In the genomic region with DNA sequence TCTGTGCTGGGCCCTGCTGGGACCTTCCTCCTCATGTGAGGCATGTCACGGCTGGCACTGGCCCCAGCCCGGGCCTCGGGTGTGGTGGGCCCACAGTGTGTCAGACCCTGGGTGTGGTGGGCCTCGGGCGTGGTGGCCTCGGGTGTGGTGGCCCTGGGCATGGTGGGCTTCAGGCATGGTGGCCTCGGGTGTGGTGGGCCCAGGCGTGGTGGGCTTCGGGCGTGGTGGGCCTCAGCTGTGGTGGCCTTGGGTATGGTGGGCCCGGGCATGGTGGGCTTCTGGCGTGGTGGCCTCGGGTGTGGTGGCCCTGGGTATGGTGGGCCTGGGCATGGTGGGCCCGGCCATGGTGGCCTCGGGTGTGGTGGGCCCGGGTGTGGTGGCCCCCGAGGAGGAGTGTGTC, we compare ENCODE assay signal across 31 cellular contexts. TPM values are rescaled to one million over a fixed set of nuclear protein-coding genes. Genes with fewer than 3 reads are reported as not detected.
"Had no signal": no experiment of that assay in that cellular context is flagged by ENCODE, and none has a peak within 500 bp of the region (broad histone marks: within the 10 kb centered on the region; RNA-seq: fewer than 3 reads in every experiment).

No MANE protein-coding gene starts in this region.

- H3K4me2 ChIP-seq: smooth muscle cell had no signal

- H3K36me3 ChIP-seq: neural progenitor cell, ovary, transverse colon had no signal

- H3K9me3 ChIP-seq: left lung, lower lobe of right lung, ovary, right atrium auricular region, right lobe of liver, transverse colon, upper lobe of left lung had no signal

- H3K27me3 ChIP-seq: left lung, ovary, right atrium auricular region, right lobe of liver, transverse colon, upper lobe of left lung had no signal

- H2AFZ ChIP-seq: neural progenitor cell had no signal

- H3K9ac ChIP-seq: neural progenitor cell had no signal

- DNase-seq: hypothalamus; immature natural killer cell; kidney; left colon; left lung; lower lobe of right lung; mammary epithelial cell; mesenchymal stem cell; naive B cell; natural killer cell; nephron progenitor cell; ovary; right lobe of liver; stimulated activated CD4-positive, alpha-beta T cell treated with anti-CD3 and anti-CD28 coated beads, Interleukin-1b, Interleukin-23, amount 100 ng/mL, for 48 hours; stimulated activated CD4-positive, alpha-beta T cell treated with anti-CD3 and anti-CD28 coated beads, Interleukin-2, amount 100 ng/mL, for 48 hours; stimulated activated CD4-positive, alpha-beta T cell treated with anti-CD3 and anti-CD28 coated beads, Interleukin-4, amount 100 ng/mL, for 4 hours; stimulated activated CD8-positive, alpha-beta memory T cell treated with anti-CD3 and anti-CD28 coated beads, Interleukin-4, amount 100 ng/mL, for 48 hours; stimulated activated naive B cell treated with anti-CD40 and anti-IgM and Interleukin-4, amounts not matched to agents 10 μg/mL and 1 μg/mL and 100 μg/mL, for 72 hours; substantia nigra; transverse colon had no signal

- H3K4me1 ChIP-seq: left lung, lower lobe of right lung, right atrium auricular region, right lobe of liver, upper lobe of left lung had no signal

- H3K27ac ChIP-seq: left lung, lower lobe of right lung, neural progenitor cell, ovary, right atrium auricular region, right lobe of liver, transverse colon, upper lobe of left lung had no signal

- H3K4me3 ChIP-seq: left lung, lower lobe of right lung, neural progenitor cell, ovary, right atrium auricular region, right lobe of liver, smooth muscle cell, transverse colon, upper lobe of left lung had no signal

RNA-seq across cellular contexts. Expression of gene NKX6-2, which starts 40.4 kb away (rescaled TPM):
- total RNA-seq: left colon, left lung, liver, lower lobe of right lung, mammary epithelial cell, mononuclear cell, natural killer cell, omental fat pad, ovary, pulmonary artery endothelial cell, right atrium auricular region, right lobe of liver, skeletal muscle tissue, smooth muscle cell, temporal lobe, transverse colon, upper lobe of left lung, urinary bladder had no signal
- polyA plus RNA-seq: immature natural killer cell, mammary epithelial cell, ovary had no signal
